In the genomic region with DNA sequence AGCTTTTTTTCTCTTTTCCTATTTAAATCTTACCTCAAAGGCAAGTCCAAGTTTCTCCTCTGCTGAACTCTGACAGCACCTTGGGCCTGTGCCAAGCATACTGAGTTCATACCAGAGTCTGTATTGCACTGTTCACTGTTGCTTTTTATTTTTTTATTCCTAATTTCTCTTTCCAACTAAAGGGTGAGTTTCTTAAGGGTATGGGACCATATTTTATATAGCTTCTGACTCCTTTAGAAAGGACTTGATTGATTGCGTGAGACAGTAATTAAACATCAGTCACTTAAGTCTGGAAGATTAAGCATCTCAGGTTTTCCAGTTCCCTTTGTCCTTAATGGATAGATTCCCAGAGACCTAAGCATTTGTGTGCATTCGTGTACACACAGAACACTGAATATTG, we compare ENCODE assay signal across 1 cellular context.
TF ChIP-seq lines count a peak whose summit lies in the region.

No MANE protein-coding gene starts in this region.

TF ChIP-seq in HEK293, 187 proteins besides CTCF, POLR2A, EP300 and RAD21 (continued from another document):
- TF ChIP-seq, protein P1, sequence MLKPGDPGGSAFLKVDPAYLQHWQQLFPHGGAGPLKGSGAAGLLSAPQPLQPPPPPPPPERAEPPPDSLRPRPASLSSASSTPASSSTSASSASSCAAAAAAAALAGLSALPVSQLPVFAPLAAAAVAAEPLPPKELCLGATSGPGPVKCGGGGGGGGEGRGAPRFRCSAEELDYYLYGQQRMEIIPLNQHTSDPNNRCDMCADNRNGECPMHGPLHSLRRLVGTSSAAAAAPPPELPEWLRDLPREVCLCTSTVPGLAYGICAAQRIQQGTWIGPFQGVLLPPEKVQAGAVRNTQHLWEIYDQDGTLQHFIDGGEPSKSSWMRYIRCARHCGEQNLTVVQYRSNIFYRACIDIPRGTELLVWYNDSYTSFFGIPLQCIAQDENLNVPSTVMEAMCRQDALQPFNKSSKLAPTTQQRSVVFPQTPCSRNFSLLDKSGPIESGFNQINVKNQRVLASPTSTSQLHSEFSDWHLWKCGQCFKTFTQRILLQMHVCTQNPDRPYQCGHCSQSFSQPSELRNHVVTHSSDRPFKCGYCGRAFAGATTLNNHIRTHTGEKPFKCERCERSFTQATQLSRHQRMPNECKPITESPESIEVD (tag by site-specific recombination; IDR thresholded peaks at IDR 0.05) = peak; percentile 34
- no peak for TF ChIP-seq ZNF133 (tag by site-specific recombination; IDR thresholded peaks at IDR 0.05)
- TF ChIP-seq SCRT1 (tag by site-specific recombination; IDR thresholded peaks at IDR 0.05; ENCODE audit: borderline replicate concordance) = no peak
- TF ChIP-seq OSR2 (tag by site-specific recombination; IDR thresholded peaks at IDR 0.05) = 0 out of 2 replicates have a peak, but pooled peaks have one; percentile 19
- TF ChIP-seq, protein P2, sequence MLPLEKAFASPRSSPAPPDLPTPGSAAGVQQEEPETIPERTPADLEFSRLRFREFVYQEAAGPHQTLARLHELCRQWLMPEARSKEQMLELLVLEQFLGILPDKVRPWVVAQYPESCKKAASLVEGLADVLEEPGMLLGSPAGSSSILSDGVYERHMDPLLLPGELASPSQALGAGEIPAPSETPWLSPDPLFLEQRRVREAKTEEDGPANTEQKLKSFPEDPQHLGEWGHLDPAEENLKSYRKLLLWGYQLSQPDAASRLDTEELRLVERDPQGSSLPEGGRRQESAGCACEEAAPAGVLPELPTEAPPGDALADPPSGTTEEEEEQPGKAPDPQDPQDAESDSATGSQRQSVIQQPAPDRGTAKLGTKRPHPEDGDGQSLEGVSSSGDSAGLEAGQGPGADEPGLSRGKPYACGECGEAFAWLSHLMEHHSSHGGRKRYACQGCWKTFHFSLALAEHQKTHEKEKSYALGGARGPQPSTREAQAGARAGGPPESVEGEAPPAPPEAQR (tag by site-specific recombination; IDR thresholded peaks at IDR 0.05) = no peak
- TF ChIP-seq ZNF561 (tag by site-specific recombination; IDR thresholded peaks at IDR 0.05; ENCODE audit: borderline replicate concordance) = no peak
- TF ChIP-seq ZSCAN30 (tag by site-specific recombination; IDR thresholded peaks at IDR 0.05) = 0 out of 2 replicates have a peak, but pooled peaks have one; percentile 27
- TF ChIP-seq, protein P3, sequence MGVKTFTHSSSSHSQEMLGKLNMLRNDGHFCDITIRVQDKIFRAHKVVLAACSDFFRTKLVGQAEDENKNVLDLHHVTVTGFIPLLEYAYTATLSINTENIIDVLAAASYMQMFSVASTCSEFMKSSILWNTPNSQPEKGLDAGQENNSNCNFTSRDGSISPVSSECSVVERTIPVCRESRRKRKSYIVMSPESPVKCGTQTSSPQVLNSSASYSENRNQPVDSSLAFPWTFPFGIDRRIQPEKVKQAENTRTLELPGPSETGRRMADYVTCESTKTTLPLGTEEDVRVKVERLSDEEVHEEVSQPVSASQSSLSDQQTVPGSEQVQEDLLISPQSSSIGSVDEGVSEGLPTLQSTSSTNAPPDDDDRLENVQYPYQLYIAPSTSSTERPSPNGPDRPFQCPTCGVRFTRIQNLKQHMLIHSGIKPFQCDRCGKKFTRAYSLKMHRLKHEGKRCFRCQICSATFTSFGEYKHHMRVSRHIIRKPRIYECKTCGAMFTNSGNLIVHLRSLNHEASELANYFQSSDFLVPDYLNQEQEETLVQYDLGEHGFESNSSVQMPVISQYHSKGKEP (tag by site-specific recombination; IDR thresholded peaks at IDR 0.05) = 0 out of 2 replicates have a peak, but pooled peaks have one; percentile 14
- 0 out of 2 replicates have a peak, but pooled peaks have one; percentile 46 for TF ChIP-seq ZNF843 (tag by site-specific recombination; IDR thresholded peaks at IDR 0.05)
- TF ChIP-seq WT1 (tag by site-specific recombination; IDR thresholded peaks at IDR 0.05) = peak; percentile 46
- TF ChIP-seq, protein P4, sequence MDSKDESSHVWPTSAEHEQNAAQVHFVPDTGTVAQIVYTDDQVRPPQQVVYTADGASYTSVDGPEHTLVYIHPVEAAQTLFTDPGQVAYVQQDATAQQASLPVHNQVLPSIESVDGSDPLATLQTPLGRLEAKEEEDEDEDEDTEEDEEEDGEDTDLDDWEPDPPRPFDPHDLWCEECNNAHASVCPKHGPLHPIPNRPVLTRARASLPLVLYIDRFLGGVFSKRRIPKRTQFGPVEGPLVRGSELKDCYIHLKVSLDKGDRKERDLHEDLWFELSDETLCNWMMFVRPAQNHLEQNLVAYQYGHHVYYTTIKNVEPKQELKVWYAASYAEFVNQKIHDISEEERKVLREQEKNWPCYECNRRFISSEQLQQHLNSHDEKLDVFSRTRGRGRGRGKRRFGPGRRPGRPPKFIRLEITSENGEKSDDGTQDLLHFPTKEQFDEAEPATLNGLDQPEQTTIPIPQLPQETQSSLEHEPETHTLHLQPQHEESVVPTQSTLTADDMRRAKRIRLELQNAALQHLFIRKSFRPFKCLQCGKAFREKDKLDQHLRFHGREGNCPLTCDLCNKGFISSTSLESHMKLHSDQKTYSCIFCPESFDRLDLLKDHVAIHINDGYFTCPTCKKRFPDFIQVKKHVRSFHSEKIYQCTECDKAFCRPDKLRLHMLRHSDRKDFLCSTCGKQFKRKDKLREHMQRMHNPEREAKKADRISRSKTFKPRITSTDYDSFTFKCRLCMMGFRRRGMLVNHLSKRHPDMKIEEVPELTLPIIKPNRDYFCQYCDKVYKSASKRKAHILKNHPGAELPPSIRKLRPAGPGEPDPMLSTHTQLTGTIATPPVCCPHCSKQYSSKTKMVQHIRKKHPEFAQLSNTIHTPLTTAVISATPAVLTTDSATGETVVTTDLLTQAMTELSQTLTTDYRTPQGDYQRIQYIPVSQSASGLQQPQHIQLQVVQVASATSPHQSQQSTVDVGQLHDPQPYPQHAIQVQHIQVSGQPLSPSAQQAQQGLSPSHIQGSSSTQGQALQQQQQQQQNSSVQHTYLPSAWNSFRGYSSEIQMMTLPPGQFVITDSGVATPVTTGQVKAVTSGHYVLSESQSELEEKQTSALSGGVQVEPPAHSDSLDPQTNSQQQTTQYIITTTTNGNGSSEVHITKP (tag by site-specific recombination; IDR thresholded peaks at IDR 0.05) = peak; percentile 2; the same call in 1 of the 2 replicates
- TF ChIP-seq SP7 (tag by site-specific recombination; IDR thresholded peaks at IDR 0.05) = no peak; the same call in 1 of the 2 replicates
- 0 out of 2 replicates have a peak, but pooled peaks have one; percentile 47 for TF ChIP-seq IKZF3 (tag by site-specific recombination; IDR thresholded peaks at IDR 0.05)
- TF ChIP-seq, protein P5, sequence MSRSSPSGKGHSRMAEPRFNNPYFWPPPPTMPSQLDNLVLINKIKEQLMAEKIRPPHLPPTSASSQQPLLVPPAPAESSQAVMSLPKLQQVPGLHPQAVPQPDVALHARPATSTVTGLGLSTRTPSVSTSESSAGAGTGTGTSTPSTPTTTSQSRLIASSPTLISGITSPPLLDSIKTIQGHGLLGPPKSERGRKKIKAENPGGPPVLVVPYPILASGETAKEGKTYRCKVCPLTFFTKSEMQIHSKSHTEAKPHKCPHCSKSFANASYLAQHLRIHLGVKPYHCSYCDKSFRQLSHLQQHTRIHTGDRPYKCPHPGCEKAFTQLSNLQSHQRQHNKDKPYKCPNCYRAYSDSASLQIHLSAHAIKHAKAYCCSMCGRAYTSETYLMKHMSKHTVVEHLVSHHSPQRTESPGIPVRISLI (tag by site-specific recombination; IDR thresholded peaks at IDR 0.05) = peak; percentile 69; the same call in 1 of the 2 replicates
